Comparison of ENCODE assay signal across 1 cellular context in the genomic region with DNA sequence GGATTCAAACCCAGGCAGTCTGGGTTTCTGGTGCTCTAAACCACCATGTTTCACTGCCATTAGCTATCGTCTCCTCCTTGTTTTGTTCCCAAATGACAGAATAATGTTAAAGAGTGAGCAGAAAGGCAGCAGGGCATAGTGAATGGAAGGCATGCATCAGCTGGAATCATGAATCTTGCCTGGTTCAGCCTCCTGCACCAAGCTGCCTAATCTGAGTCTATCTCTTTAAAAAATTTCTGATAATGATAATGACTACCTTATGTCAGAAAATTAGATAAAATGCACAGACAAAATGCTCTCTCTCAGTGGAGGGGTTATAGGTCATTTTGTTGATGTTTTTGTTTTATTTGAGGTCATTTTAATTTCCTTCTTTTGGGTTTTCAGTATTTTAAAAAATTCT.
TF ChIP-seq lines count a peak whose summit lies in the region.

No MANE protein-coding gene starts in this region.

TF ChIP-seq in SK-N-SH, 30 proteins besides CTCF, POLR2A, EP300 and RAD21 (continued from another document):
- TF ChIP-seq, protein P1, sequence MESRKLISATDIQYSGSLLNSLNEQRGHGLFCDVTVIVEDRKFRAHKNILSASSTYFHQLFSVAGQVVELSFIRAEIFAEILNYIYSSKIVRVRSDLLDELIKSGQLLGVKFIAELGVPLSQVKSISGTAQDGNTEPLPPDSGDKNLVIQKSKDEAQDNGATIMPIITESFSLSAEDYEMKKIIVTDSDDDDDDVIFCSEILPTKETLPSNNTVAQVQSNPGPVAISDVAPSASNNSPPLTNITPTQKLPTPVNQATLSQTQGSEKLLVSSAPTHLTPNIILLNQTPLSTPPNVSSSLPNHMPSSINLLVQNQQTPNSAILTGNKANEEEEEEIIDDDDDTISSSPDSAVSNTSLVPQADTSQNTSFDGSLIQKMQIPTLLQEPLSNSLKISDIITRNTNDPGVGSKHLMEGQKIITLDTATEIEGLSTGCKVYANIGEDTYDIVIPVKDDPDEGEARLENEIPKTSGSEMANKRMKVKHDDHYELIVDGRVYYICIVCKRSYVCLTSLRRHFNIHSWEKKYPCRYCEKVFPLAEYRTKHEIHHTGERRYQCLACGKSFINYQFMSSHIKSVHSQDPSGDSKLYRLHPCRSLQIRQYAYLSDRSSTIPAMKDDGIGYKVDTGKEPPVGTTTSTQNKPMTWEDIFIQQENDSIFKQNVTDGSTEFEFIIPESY (IDR thresholded peaks at IDR 0.05; ENCODE audit: borderline replicate concordance, low read depth), result no peak
- TF ChIP-seq FOSL2 (IDR thresholded peaks at IDR 0.05; ENCODE audit: borderline replicate concordance, low read depth) (no peak), RXRA (IDR thresholded peaks at IDR 0.05; ENCODE audit: borderline replicate concordance, low read depth) (no peak), GATA2 (CRISPR knock-in tag; IDR thresholded peaks at IDR 0.05) (peak; percentile 86), MEF2A (IDR thresholded peaks at IDR 0.05; ENCODE audit: borderline replicate concordance, low read depth) (no peak)
- TF ChIP-seq, protein P2, sequence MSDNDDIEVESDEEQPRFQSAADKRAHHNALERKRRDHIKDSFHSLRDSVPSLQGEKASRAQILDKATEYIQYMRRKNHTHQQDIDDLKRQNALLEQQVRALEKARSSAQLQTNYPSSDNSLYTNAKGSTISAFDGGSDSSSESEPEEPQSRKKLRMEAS (IDR thresholded peaks at IDR 0.05; ENCODE audit: low read depth), result no peak
- TF ChIP-seq, protein P3, sequence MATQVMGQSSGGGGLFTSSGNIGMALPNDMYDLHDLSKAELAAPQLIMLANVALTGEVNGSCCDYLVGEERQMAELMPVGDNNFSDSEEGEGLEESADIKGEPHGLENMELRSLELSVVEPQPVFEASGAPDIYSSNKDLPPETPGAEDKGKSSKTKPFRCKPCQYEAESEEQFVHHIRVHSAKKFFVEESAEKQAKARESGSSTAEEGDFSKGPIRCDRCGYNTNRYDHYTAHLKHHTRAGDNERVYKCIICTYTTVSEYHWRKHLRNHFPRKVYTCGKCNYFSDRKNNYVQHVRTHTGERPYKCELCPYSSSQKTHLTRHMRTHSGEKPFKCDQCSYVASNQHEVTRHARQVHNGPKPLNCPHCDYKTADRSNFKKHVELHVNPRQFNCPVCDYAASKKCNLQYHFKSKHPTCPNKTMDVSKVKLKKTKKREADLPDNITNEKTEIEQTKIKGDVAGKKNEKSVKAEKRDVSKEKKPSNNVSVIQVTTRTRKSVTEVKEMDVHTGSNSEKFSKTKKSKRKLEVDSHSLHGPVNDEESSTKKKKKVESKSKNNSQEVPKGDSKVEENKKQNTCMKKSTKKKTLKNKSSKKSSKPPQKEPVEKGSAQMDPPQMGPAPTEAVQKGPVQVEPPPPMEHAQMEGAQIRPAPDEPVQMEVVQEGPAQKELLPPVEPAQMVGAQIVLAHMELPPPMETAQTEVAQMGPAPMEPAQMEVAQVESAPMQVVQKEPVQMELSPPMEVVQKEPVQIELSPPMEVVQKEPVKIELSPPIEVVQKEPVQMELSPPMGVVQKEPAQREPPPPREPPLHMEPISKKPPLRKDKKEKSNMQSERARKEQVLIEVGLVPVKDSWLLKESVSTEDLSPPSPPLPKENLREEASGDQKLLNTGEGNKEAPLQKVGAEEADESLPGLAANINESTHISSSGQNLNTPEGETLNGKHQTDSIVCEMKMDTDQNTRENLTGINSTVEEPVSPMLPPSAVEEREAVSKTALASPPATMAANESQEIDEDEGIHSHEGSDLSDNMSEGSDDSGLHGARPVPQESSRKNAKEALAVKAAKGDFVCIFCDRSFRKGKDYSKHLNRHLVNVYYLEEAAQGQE (IDR thresholded peaks at IDR 0.05; ENCODE audit: low read depth, low read length), result no peak
TF ChIP-seq in SK-N-SH: peak in this region for 6.
